Comparison of ENCODE assay signal across 2 cellular contexts in the genomic region with DNA sequence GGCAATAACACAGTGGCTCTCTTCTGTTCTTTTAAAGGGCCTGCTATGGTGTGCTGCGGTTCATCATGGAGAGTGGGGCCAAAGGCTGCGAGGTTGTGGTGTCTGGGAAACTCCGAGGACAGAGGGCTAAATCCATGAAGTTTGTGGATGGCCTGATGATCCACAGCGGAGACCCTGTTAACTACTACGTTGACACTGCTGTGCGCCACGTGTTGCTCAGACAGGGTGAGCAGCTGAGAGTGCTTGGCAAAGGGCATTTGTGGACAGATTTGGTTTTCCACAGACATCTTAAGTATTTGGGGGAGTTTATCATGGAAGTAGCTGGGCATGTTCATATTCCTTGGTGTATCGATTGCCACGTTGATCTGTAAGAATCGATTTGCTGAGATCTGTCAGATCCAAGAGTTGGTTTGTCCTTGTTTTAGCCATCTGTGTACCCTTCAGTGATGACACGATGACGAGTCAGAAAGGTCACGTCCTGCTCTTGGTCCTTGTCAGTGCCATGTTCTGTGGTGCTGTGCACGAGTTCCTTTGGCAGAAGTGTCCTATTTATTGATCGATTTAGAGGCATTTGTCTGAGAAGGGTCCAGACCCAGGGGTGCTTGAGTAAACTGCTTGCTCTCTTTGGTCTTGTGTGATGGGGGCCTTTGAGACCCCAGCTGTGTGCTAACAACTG.
TF ChIP-seq lines count a peak whose summit lies in the region.

No MANE protein-coding gene starts in this region.

TF ChIP-seq in SK-N-SH, 30 proteins besides CTCF, POLR2A, EP300 and RAD21:
- TF ChIP-seq NRF1 (IDR thresholded peaks at IDR 0.05; ENCODE audit: low read depth, low read length) (no peak), POLR2AphosphoS5 (IDR thresholded peaks at IDR 0.05; ENCODE audit: low read depth, low read length) (no peak), RCOR1 (IDR thresholded peaks at IDR 0.05; ENCODE audit: low read length) (no peak), TAF1 (IDR thresholded peaks at IDR 0.05; ENCODE audit: borderline replicate concordance, low read depth, low read length) (no peak), FOXM1 (IDR thresholded peaks at IDR 0.05; ENCODE audit: low read depth) (no peak), FOXJ3 (CRISPR knock-in tag; IDR thresholded peaks at IDR 0.05) (no peak), REST (IDR thresholded peaks at IDR 0.05; ENCODE audit: low read depth, low read length) (no peak), MEF2A (IDR thresholded peaks at IDR 0.05; ENCODE audit: borderline replicate concordance, low read depth) (no peak), RFX5 (IDR thresholded peaks at IDR 0.05; ENCODE audit: low read length) (no peak), TCF12 (IDR thresholded peaks at IDR 0.05) (no peak), CHD2 (IDR thresholded peaks at IDR 0.05; ENCODE audit: low read length, partially characterized antibody) (no peak), EZH2phosphoT487 (IDR thresholded peaks at IDR 0.05; ENCODE audit: borderline replicate concordance, low read depth) (no peak), FOSL2 (IDR thresholded peaks at IDR 0.05; ENCODE audit: borderline replicate concordance, low read depth) (no peak)
- TF ChIP-seq, protein P1, sequence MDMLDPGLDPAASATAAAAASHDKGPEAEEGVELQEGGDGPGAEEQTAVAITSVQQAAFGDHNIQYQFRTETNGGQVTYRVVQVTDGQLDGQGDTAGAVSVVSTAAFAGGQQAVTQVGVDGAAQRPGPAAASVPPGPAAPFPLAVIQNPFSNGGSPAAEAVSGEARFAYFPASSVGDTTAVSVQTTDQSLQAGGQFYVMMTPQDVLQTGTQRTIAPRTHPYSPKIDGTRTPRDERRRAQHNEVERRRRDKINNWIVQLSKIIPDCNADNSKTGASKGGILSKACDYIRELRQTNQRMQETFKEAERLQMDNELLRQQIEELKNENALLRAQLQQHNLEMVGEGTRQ (IDR thresholded peaks at IDR 0.05; ENCODE audit: borderline replicate concordance, low read depth, low read length): no peak
- TF ChIP-seq, protein P2, sequence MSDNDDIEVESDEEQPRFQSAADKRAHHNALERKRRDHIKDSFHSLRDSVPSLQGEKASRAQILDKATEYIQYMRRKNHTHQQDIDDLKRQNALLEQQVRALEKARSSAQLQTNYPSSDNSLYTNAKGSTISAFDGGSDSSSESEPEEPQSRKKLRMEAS (IDR thresholded peaks at IDR 0.05; ENCODE audit: low read depth): no peak

TF ChIP-seq in SK-N-SH treated with all-trans-retinoic acid at 6 μM for 48 hours, 23 proteins besides CTCF, POLR2A, EP300 and RAD21:
- TF ChIP-seq PPARA (CRISPR knock-in tag; IDR thresholded peaks at IDR 0.05; ENCODE audit: borderline replicate concordance) (no peak), OSR1 (CRISPR knock-in tag; IDR thresholded peaks at IDR 0.05) (no peak), ZNF70 (CRISPR knock-in tag; IDR thresholded peaks at IDR 0.05) (no peak), POU6F1 (CRISPR knock-in tag; IDR thresholded peaks at IDR 0.05; ENCODE audit: borderline replicate concordance, low read depth) (no peak), SNAI2 (CRISPR knock-in tag; IDR thresholded peaks at IDR 0.05) (no peak), CSRNP3 (CRISPR knock-in tag; IDR thresholded peaks at IDR 0.05) (no peak)
- TF ChIP-seq, protein P3, sequence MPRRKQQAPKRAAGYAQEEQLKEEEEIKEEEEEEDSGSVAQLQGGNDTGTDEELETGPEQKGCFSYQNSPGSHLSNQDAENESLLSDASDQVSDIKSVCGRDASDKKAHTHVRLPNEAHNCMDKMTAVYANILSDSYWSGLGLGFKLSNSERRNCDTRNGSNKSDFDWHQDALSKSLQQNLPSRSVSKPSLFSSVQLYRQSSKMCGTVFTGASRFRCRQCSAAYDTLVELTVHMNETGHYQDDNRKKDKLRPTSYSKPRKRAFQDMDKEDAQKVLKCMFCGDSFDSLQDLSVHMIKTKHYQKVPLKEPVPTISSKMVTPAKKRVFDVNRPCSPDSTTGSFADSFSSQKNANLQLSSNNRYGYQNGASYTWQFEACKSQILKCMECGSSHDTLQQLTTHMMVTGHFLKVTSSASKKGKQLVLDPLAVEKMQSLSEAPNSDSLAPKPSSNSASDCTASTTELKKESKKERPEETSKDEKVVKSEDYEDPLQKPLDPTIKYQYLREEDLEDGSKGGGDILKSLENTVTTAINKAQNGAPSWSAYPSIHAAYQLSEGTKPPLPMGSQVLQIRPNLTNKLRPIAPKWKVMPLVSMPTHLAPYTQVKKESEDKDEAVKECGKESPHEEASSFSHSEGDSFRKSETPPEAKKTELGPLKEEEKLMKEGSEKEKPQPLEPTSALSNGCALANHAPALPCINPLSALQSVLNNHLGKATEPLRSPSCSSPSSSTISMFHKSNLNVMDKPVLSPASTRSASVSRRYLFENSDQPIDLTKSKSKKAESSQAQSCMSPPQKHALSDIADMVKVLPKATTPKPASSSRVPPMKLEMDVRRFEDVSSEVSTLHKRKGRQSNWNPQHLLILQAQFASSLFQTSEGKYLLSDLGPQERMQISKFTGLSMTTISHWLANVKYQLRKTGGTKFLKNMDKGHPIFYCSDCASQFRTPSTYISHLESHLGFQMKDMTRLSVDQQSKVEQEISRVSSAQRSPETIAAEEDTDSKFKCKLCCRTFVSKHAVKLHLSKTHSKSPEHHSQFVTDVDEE (CRISPR knock-in tag; IDR thresholded peaks at IDR 0.05): no peak
